In genomic region chr6:37074053-37074827, GRCh38 we compare ENCODE assay signal across 17 cellular contexts.
DNase-seq lines count a peak whose midpoint lies in the region; ATAC-seq, FAIRE-seq and TF ChIP-seq lines count a peak whose summit lies in the region.
"Had no signal": no experiment of that assay in that cellular context is flagged by ENCODE, and none has a peak within 500 bp of the region (broad histone marks: within the 10 kb centered on the region; RNA-seq: fewer than 3 reads in every experiment).

No MANE protein-coding gene starts in this region.

- H3K4me2 ChIP-seq in astrocyte (ENCODE audit: low read length): no peak overlapping the region

- H3K4me3 ChIP-seq in astrocyte (ENCODE audit: insufficient read depth, low read depth, low read length) (no peak overlapping the region), right atrium auricular region (no peak overlapping the region)

- H3K9me3 ChIP-seq in astrocyte (ENCODE audit: insufficient read depth, low read depth, low read length) (no peaks in the 10 kb centered on the region), right atrium auricular region (no peaks in the 10 kb centered on the region)

- H3K4me1 ChIP-seq in astrocyte (ENCODE audit: insufficient read depth, low read length) (peaks cover 12% of the 10 kb centered on the region), right atrium auricular region (peaks cover 0 to 18% of the 10 kb centered on the region in 2 donors)

- peaks cover 4% of the 10 kb centered on the region for H3K27me3 Mint-ChIP-seq in astrocyte (ENCODE audit: low read depth, unreplicated experiment)

- no peak for ATAC-seq in GM19452 (IDR thresholded peaks at IDR 0.05; ENCODE audit: unreplicated experiment)
- ATAC-seq in HG02588 (IDR thresholded peaks at IDR 0.05; ENCODE audit: unreplicated experiment): no peak
- ATAC-seq: left colon had no signal

- H3K4me1 Mint-ChIP-seq in astrocyte (ENCODE audit: low read depth, unreplicated experiment): peaks cover 27% of the 10 kb centered on the region

- FAIRE-seq in astrocyte (lab: Jason Lieb, UNC): no peak
- FAIRE-seq: A204.1 had no signal

- no peak for TF ChIP-seq CTCF in astrocyte (IDR thresholded peaks at IDR 0.05; ENCODE audit: insufficient read depth, low read depth, low read length)
- no peak for TF ChIP-seq CTCF in right atrium auricular region (IDR thresholded peaks at IDR 0.05)

- H3K79me2 ChIP-seq in astrocyte (ENCODE audit: insufficient read depth, low read length): no peaks in the 10 kb centered on the region

- H3K27me3 ChIP-seq in astrocyte (ENCODE audit: insufficient read depth, low read length) (no peaks in the 10 kb centered on the region), right atrium auricular region (no peaks in the 10 kb centered on the region)

- no peaks in the 10 kb centered on the region for H3K9me3 Mint-ChIP-seq in astrocyte (ENCODE audit: unreplicated experiment)

- peak overlapping the region; percentile 58 for H3K27ac Mint-ChIP-seq in astrocyte (ENCODE audit: unreplicated experiment)

- H3K9ac ChIP-seq in astrocyte (ENCODE audit: low read length): no peak overlapping the region

- DNase-seq in DMS53 (lab: John Stamatoyannopoulos, UW) (peak; percentile 66), DMS53 treated with DMSO at 0.1 percent for 48 hours (lab: John Stamatoyannopoulos, UW; ENCODE audit: unreplicated experiment) (no peak), astrocyte (ENCODE audit: low read depth) (peak; percentile 52), right atrium auricular region (ENCODE audit: low spot score) (peak; percentile 83), stromal cell of bone marrow (ENCODE audit: low read depth) (peak; percentile 81), RKO (ENCODE audit: low spot score) (no peak)
- DNase-seq: activated CD4-positive, alpha-beta T cell treated with anti-CD3 and anti-CD28 coated beads, Interleukin-2, amount 50 U/mL, for 1 hour; activated effector memory CD4-positive, alpha-beta T cell treated with Interleukin-2 at 50 U/mL for 16 hours; cerebellar nuclear complex; foreskin melanocyte; left colon; NCI-H82; stimulated activated CD4-positive, alpha-beta T cell treated with anti-CD3 and anti-CD28 coated beads, Interleukin-4, amount 100 ng/mL, for 1 hour had no signal

- H3K27ac ChIP-seq in astrocyte (ENCODE audit: low read depth, low read length) (no peak overlapping the region), right atrium auricular region (peak overlapping the region in 1 of 2 donors; percentile 53)
- H3K27ac ChIP-seq: HL-60 had no signal

- no peak overlapping the region for H3K4me3 Mint-ChIP-seq in astrocyte (ENCODE audit: unreplicated experiment)

- H3K36me3 Mint-ChIP-seq in astrocyte (ENCODE audit: low read depth, unreplicated experiment): no peaks in the 10 kb centered on the region

- H3K36me3 ChIP-seq in astrocyte (ENCODE audit: insufficient read depth, low read length) (no peaks in the 10 kb centered on the region), right atrium auricular region (no peaks in the 10 kb centered on the region)

- no peaks in the 10 kb centered on the region for H4K20me1 ChIP-seq in astrocyte (ENCODE audit: insufficient read depth, low read length)

- H2AFZ ChIP-seq in astrocyte (ENCODE audit: low read depth, low read length): no peak overlapping the region

Comparison
In these comparisons a context has a peak if more than half of its experiments do, and no peak if none do; other contexts are left out.
1. DNase-seq: peak in DMS53 (single experiment), astrocyte (single experiment), right atrium auricular region (single experiment) and stromal cell of bone marrow (single experiment); none in DMS53 treated with DMSO at 0.1 percent for 48 hours (single experiment) and RKO (single experiment).